24 cellular contexts compared by ENCODE assay signal in the genomic region with DNA sequence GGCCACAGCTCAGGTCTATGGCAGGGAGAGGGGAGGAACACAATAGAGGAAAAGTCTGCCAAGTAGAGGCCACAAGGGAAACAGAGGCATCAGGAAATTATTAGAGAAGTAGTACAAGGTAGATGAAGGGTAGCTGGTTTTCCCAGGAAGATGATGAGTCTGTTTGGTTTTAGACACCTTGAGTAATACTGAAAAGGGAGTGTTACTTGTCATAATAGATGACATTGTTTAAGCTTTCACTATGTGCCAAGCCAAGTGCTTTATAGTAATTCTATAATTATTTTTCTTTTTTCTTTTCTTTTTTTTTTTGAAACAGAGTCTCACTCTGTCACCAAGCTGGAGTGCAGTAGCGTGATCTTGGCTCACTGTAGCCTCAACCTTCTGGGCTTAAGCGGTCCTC. TPM values are rescaled to one million over a fixed set of nuclear protein-coding genes. Genes with fewer than 3 reads are reported as not detected.
DNase-seq lines count a peak whose midpoint lies in the region; ATAC-seq and TF ChIP-seq lines count a peak whose summit lies in the region.
"Had no signal": no experiment of that assay in that cellular context is flagged by ENCODE, and none has a peak within 500 bp of the region (broad histone marks: within the 10 kb centered on the region; RNA-seq: fewer than 3 reads in every experiment).

No MANE protein-coding gene starts in this region.

- peak overlapping the region; percentile 70 for H3K27ac ChIP-seq in DND-41 (ENCODE audit: low read length)
- H3K27ac ChIP-seq: coronary artery, parathyroid adenoma, right atrium auricular region, VCaP had no signal

- no peak overlapping the region for H2AFZ ChIP-seq in DND-41 (ENCODE audit: low read depth, low read length)
- H2AFZ ChIP-seq: parathyroid adenoma had no signal

- no peak overlapping the region for H3K4me3 ChIP-seq in DND-41 (ENCODE audit: low read depth in 1 of 2, low read length in 2 of 2)
- H3K4me3 ChIP-seq: coronary artery, right atrium auricular region, spleen, thyroid gland had no signal

- H3K4me1 Mint-ChIP-seq in activated B cell treated with CpG ODN at 0.5 μM for 24 hours = peaks cover 94% of the 10 kb centered on the region
- H3K4me1 Mint-ChIP-seq in natural killer cell treated with Interleukin-12 subunit alpha and Interleukin-12 subunit beta and Interleukin-15 and Interleukin-18, amount 100 ng/mL, for 72 hours (ENCODE audit: low read depth in 2 of 2) = peaks cover 48 to 49% of the 10 kb centered on the region in 2 donors
- H3K4me1 Mint-ChIP-seq: endodermal cell, nephron progenitor cell had no signal

- no peak overlapping the region for H3K4me2 ChIP-seq in DND-41 (ENCODE audit: insufficient read depth, low read length)

- H3K36me3 Mint-ChIP-seq in activated B cell treated with CpG ODN at 0.5 μM for 24 hours (ENCODE audit: low read depth) = peaks cover 29% of the 10 kb centered on the region
- H3K36me3 Mint-ChIP-seq in natural killer cell treated with Interleukin-12 subunit alpha and Interleukin-12 subunit beta and Interleukin-15 and Interleukin-18, amount 100 ng/mL, for 72 hours = peaks cover 5% of the 10 kb centered on the region

- H3K9me3 ChIP-seq in DND-41 (ENCODE audit: insufficient read depth, low read length, severe bottlenecking) = no peaks in the 10 kb centered on the region
- H3K9me3 ChIP-seq: right atrium auricular region, spleen, thyroid gland had no signal

- H3K36me3 ChIP-seq in DND-41 (ENCODE audit: insufficient read depth, low read length) = peaks cover 38% of the 10 kb centered on the region
- H3K36me3 ChIP-seq: right atrium auricular region had no signal

- H3K79me2 ChIP-seq in DND-41 (ENCODE audit: insufficient read depth, low read length) = peaks cover 91% of the 10 kb centered on the region

- no peaks in the 10 kb centered on the region for H3K27me3 ChIP-seq in DND-41 (ENCODE audit: insufficient read depth, low read length, poor library complexity)
- H3K27me3 ChIP-seq: right atrium auricular region, spleen, thyroid gland had no signal

- no peak for TF ChIP-seq CTCF in DND-41 (IDR thresholded peaks at IDR 0.05; ENCODE audit: borderline replicate concordance, extremely low read depth, low read length, poor library complexity, severe bottlenecking)
- no peak for TF ChIP-seq CTCF in activated B cell treated with CpG ODN at 0.5 μM for 24 hours (IDR thresholded peaks at IDR 0.05)

- H3K4me1 ChIP-seq in DND-41 (ENCODE audit: insufficient read depth, low read length) = peaks cover 63% of the 10 kb centered on the region

- H3K9me3 Mint-ChIP-seq in activated B cell treated with CpG ODN at 0.5 μM for 24 hours = no peaks in the 10 kb centered on the region
- H3K9me3 Mint-ChIP-seq in natural killer cell treated with Interleukin-12 subunit alpha and Interleukin-12 subunit beta and Interleukin-15 and Interleukin-18, amount 100 ng/mL, for 72 hours = no peaks in the 10 kb centered on the region
- H3K9me3 Mint-ChIP-seq: CD4-positive, alpha-beta T cell; endodermal cell; nephron progenitor cell had no signal

- CTCF ChIA-PET in activated B cell treated with CpG ODN at 0.5 μM for 24 hours (lab: Charles Lee) = interaction anchor here (1.1 to 6.9 kb wide), 2 partner anchors 10 kb away, joined by 3 to 125 read pairs; partner anchors contain the start of gene PXK

- no peak for ATAC-seq in DND-41 (ENCODE audit: insufficient read depth, low read depth)
- ATAC-seq in activated B cell treated with CpG ODN at 0.5 μM for 24 hours (ENCODE audit: low read depth) = no peak
- ATAC-seq in natural killer cell treated with Interleukin-12 subunit alpha and Interleukin-12 subunit beta and Interleukin-15 and Interleukin-18, amount 100 ng/mL, for 72 hours = peak in 1 of 2 donors; percentile 55
- no peak for ATAC-seq in GM19328 (IDR thresholded peaks at IDR 0.05; ENCODE audit: unreplicated experiment)
- ATAC-seq: HCT116 had no signal

- H3K27ac Mint-ChIP-seq in activated B cell treated with CpG ODN at 0.5 μM for 24 hours = peak overlapping the region; percentile 75
- H3K27ac Mint-ChIP-seq in natural killer cell treated with Interleukin-12 subunit alpha and Interleukin-12 subunit beta and Interleukin-15 and Interleukin-18, amount 100 ng/mL, for 72 hours = peak overlapping the region; percentile 23 to 45
- H3K27ac Mint-ChIP-seq: CD4-positive, alpha-beta T cell; endodermal cell; nephron progenitor cell had no signal

- intact Hi-C loops in activated B cell treated with CpG ODN at 0.5 μM for 24 hours (cut with micrococcal nuclease) = no loop called here

- no peak overlapping the region for H3K9ac ChIP-seq in DND-41 (ENCODE audit: low read depth, low read length)
- H3K9ac ChIP-seq: parathyroid adenoma had no signal

- POLR2A ChIA-PET in activated B cell treated with CpG ODN at 0.5 μM for 24 hours (lab: Charles Lee) = interaction anchor here (0.6 to 1.3 kb wide), 6 partner anchors 8 to 13 kb away, joined by 3 to 6 read pairs (median 5); no protein-coding TSS in a partner anchor

- no peak overlapping the region for H3K4me3 Mint-ChIP-seq in activated B cell treated with CpG ODN at 0.5 μM for 24 hours
- peak overlapping the region; percentile 55 for H3K4me3 Mint-ChIP-seq in natural killer cell treated with Interleukin-12 subunit alpha and Interleukin-12 subunit beta and Interleukin-15 and Interleukin-18, amount 100 ng/mL, for 72 hours
- H3K4me3 Mint-ChIP-seq: CD4-positive, alpha-beta T cell; endodermal cell; nephron progenitor cell had no signal

- peak; percentile 50 for DNase-seq in activated CD8-positive, alpha-beta memory T cell treated with anti-CD3 and anti-CD28 coated beads, Interleukin-2, amount 50 U/mL, for 48 hours
- no peak for DNase-seq in activated CD8-positive, alpha-beta memory T cell treated with anti-CD3 and anti-CD28 coated beads, Interleukin-2, amount 50 U/mL, for 4 hours
- DNase-seq in DND-41 (no peak), activated B cell treated with CpG ODN at 0.5 μM for 24 hours (no peak), AG20443 (ENCODE audit: low spot score) (no peak), RPMI8226 (no peak)
- DNase-seq in natural killer cell treated with Interleukin-12 subunit alpha and Interleukin-12 subunit beta and Interleukin-15 and Interleukin-18, amount 100 ng/mL, for 72 hours (ENCODE audit: low spot score) = no peak
- DNase-seq: activated gamma-delta T cell treated with Interleukin-2 at 50 U/mL for 16 hours; CD4-positive, alpha-beta T cell; DMS 273 treated with DMSO at 0.1 percent for 48 hours; endodermal cell; islet precursor cell; NCI-H1930; nephron progenitor cell; spleen; stimulated activated CD4-positive, alpha-beta T cell treated with anti-CD3 and anti-CD28 coated beads, Interleukin-2, amount 100 ng/mL, for 48 hours; stimulated activated naive CD4-positive, alpha-beta T cell; thyroid gland had no signal

- H3K27me3 Mint-ChIP-seq in activated B cell treated with CpG ODN at 0.5 μM for 24 hours = no peaks in the 10 kb centered on the region
- no peaks in the 10 kb centered on the region for H3K27me3 Mint-ChIP-seq in natural killer cell treated with Interleukin-12 subunit alpha and Interleukin-12 subunit beta and Interleukin-15 and Interleukin-18, amount 100 ng/mL, for 72 hours
- H3K27me3 Mint-ChIP-seq: CD4-positive, alpha-beta T cell had no signal

- peaks cover 6% of the 10 kb centered on the region; the same call in 1 of the 2 replicates for H4K20me1 ChIP-seq in DND-41 (ENCODE audit: insufficient read depth, low read length)

RNA-seq across cellular contexts. Expression of gene PXK, which starts 13.7 kb away (rescaled TPM):
- total RNA-seq in activated B cell treated with CpG ODN at 0.5 μM for 24 hours = 70.3 and 81.3 TPM in 2 replicates
- total RNA-seq in natural killer cell treated with Interleukin-12 subunit alpha and Interleukin-12 subunit beta and Interleukin-15 and Interleukin-18, amount 100 ng/mL, for 72 hours = 10 to 100 TPM; 63.8 to 67.8 TPM

RNA-seq across cellular contexts. Expression of gene HTD2, which starts 40.0 kb away (rescaled TPM):
- 11.4 TPM in 2 replicates for total RNA-seq in activated B cell treated with CpG ODN at 0.5 μM for 24 hours
- 10 to 100 TPM in 1 of 2 donors, 1 to 10 TPM in 1; 6.7 to 11.6 TPM for total RNA-seq in natural killer cell treated with Interleukin-12 subunit alpha and Interleukin-12 subunit beta and Interleukin-15 and Interleukin-18, amount 100 ng/mL, for 72 hours

RNA-seq across cellular contexts. Expression of gene RPP14, which starts 40.3 kb away (rescaled TPM):
- total RNA-seq in activated B cell treated with CpG ODN at 0.5 μM for 24 hours = 17.5 and 17.7 TPM in 2 replicates
- 10 to 100 TPM; 17.0 to 34.0 TPM for total RNA-seq in natural killer cell treated with Interleukin-12 subunit alpha and Interleukin-12 subunit beta and Interleukin-15 and Interleukin-18, amount 100 ng/mL, for 72 hours
